ENCODE assay signal across 8 cellular contexts in the genomic region with DNA sequence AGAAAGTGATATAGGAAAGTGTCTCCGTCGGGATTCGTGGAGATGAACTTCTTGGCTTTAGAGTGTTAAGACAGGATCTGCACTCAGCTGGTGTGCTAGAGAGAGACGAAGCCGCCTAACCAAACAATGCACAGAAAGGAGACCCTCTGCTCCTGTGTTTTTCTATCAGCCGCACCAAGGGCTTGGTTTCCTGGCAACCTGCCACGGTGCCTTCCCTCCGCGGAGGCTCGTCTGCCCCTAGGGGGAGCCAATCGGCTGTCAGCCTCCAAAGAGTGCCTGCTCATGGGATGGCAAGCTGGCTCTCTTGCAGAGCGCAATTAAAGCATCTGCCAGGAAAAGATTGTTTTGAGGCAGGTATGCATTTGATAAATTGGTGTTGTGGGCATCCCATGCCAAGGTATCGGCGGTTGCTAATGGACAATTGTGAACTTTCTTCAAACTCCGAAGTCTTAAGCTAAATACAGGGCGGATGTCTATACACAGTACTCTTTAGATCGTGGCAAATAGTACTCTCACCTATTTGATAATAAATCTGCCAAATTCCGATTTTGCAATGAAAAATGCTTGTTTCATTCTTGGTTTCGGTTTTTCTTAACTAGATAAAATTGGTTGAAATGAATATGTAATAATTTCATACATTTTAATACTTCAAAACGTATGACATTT.
A peak's percentile ranks its signal among the peaks of the same experiment; 100 is the strongest.
DNase-seq lines count a peak whose midpoint lies in the region; ATAC-seq and TF ChIP-seq lines count a peak whose summit lies in the region.

No MANE protein-coding gene starts in this region.

- H3F3A ChIP-seq in SU-DHL-6 (ENCODE audit: insufficient read depth), result no peaks in the 10 kb centered on the region

- peaks cover 25% of the 10 kb centered on the region for H3K4me1 Mint-ChIP-seq in nephron
- H3K4me1 Mint-ChIP-seq in activated T-helper 1 cell treated with anti-CD3 and anti-CD28 coated beads, Interleukin-12 subunit alpha, Interleukin-12 subunit beta, Interleukin-2, Interleukin-4 antibody, amounts not matched to agents 30 ng/mL and 10 ng/mL and 1 ng/mL, durations not matched to agents 14 hours and 24 hours and 36 hours (ENCODE audit: low read depth), result no peaks in the 10 kb centered on the region

- H3K4me1 ChIP-seq in fibroblast of lung (ENCODE audit: control insufficient read depth, extremely low read depth, insufficient read depth, low read length) (no peaks in the 10 kb centered on the region), vagina (peaks cover 5% of the 10 kb centered on the region)

- no peaks in the 10 kb centered on the region for H3K9me2 ChIP-seq in SU-DHL-6 (replicated peaks; ENCODE audit: insufficient read depth, low read length)

- no peaks in the 10 kb centered on the region for H3K27me3 Mint-ChIP-seq in nephron (ENCODE audit: low read depth)
- no peaks in the 10 kb centered on the region for H3K27me3 Mint-ChIP-seq in activated T-helper 1 cell treated with anti-CD3 and anti-CD28 coated beads, Interleukin-12 subunit alpha, Interleukin-12 subunit beta, Interleukin-2, Interleukin-4 antibody, amounts not matched to agents 30 ng/mL and 10 ng/mL and 1 ng/mL, durations not matched to agents 14 hours and 24 hours and 36 hours (ENCODE audit: insufficient read depth)

- TF ChIP-seq POLR2A in vagina (IDR thresholded peaks at IDR 0.05), result no peak

- TF ChIP-seq CTCF in SU-DHL-6 (IDR thresholded peaks at IDR 0.05; ENCODE audit: insufficient read depth, low read length, poor library complexity, severe bottlenecking) (peak; percentile 96), fibroblast of lung (conservative IDR thresholded peaks at IDR 0.05 in 1 of 2, IDR thresholded peaks at IDR 0.05 in 1 of 2; ENCODE audit: low read depth in 1 of 2, low read length in 2 of 2) (peak; percentile 39 to 79), nephron (IDR thresholded peaks at IDR 0.05; ENCODE audit: unreplicated experiment in 3 of 3) (peak; percentile 52 to 86 (median 68)), vagina (IDR thresholded peaks at IDR 0.05) (peak in 2 of 3 experiments; percentile 23)

- peak overlapping the region; percentile 70 to 84 (median 71) for H3K27ac Mint-ChIP-seq in nephron
- H3K27ac Mint-ChIP-seq in activated T-helper 1 cell treated with anti-CD3 and anti-CD28 coated beads, Interleukin-12 subunit alpha, Interleukin-12 subunit beta, Interleukin-2, Interleukin-4 antibody, amounts not matched to agents 30 ng/mL and 10 ng/mL and 1 ng/mL, durations not matched to agents 14 hours and 24 hours and 36 hours, result no peak overlapping the region

- peak; percentile 79 for ATAC-seq in GM21423 (IDR thresholded peaks at IDR 0.05; ENCODE audit: unreplicated experiment)

- H3K36me3 ChIP-seq in SU-DHL-6 (ENCODE audit: low read length) (no peaks in the 10 kb centered on the region), fibroblast of lung (ENCODE audit: control insufficient read depth, insufficient read depth, low read length) (no peaks in the 10 kb centered on the region), vagina (no peaks in the 10 kb centered on the region)

- DNase-seq in GM04504 (ENCODE audit: low read depth) (peak; percentile 10), fibroblast of lung (ENCODE audit: low read depth in 2 of 2) (peak; percentile 50 to 55), vagina (ENCODE audit: extremely low spot score in 2 of 2) (no peak)
- peak; percentile 56 for DNase-seq in Jurkat, Clone E6-1 (ENCODE audit: low read depth, low spot score)
- DNase-seq in activated T-helper 1 cell treated with anti-CD3 and anti-CD28 coated beads, Interleukin-12 subunit alpha, Interleukin-12 subunit beta, Interleukin-2, Interleukin-4 antibody, amounts not matched to agents 30 ng/mL and 10 ng/mL and 1 ng/mL, durations not matched to agents 14 hours and 24 hours and 36 hours (ENCODE audit: low spot score), result no peak

- intact Hi-C loops in vagina (cut with DNase I), result no loop called here
- intact Hi-C loops in activated T-helper 1 cell treated with anti-CD3 and anti-CD28 coated beads, Interleukin-12 subunit alpha, Interleukin-12 subunit beta, Interleukin-2, Interleukin-4 antibody, amounts not matched to agents 30 ng/mL and 10 ng/mL and 1 ng/mL, durations not matched to agents 14 hours and 24 hours and 36 hours (cut with micrococcal nuclease), result no loop called here

- peak overlapping the region; percentile 55 to 82 (median 56) for H3K4me3 Mint-ChIP-seq in nephron
- H3K4me3 Mint-ChIP-seq in activated T-helper 1 cell treated with anti-CD3 and anti-CD28 coated beads, Interleukin-12 subunit alpha, Interleukin-12 subunit beta, Interleukin-2, Interleukin-4 antibody, amounts not matched to agents 30 ng/mL and 10 ng/mL and 1 ng/mL, durations not matched to agents 14 hours and 24 hours and 36 hours, result no peak overlapping the region

- H3K9ac ChIP-seq in SU-DHL-6 (ENCODE audit: low read length) (no peak overlapping the region), fibroblast of lung (ENCODE audit: insufficient read depth, low read length) (no peak overlapping the region)

- no peak overlapping the region for H3K4me3 ChIP-seq in Jurkat, Clone E6-1 (ENCODE audit: low read length)
- H3K4me3 ChIP-seq in SU-DHL-6 (ENCODE audit: insufficient read depth, low read length, poor library complexity, severe bottlenecking) (no peak overlapping the region), fibroblast of lung (replicated peaks in 1 of 4; ENCODE audit: control extremely low read depth in 1 of 4, insufficient read depth in 1 of 4, low read depth in 3 of 4, low read length in 4 of 4) (no peak overlapping the region), vagina (no peak overlapping the region)

- no peaks in the 10 kb centered on the region for H4K20me1 ChIP-seq in SU-DHL-6 (ENCODE audit: low read depth, low read length)
- no peaks in the 10 kb centered on the region for H4K20me1 ChIP-seq in fibroblast of lung (ENCODE audit: control insufficient read depth, extremely low read depth, insufficient read depth, low read length)

- H3K79me2 ChIP-seq in SU-DHL-6 (ENCODE audit: insufficient read depth, low read length) (no peaks in the 10 kb centered on the region), fibroblast of lung (ENCODE audit: control insufficient read depth, insufficient read depth, low read length) (no peaks in the 10 kb centered on the region)

- no peaks in the 10 kb centered on the region for H3K36me3 Mint-ChIP-seq in nephron (ENCODE audit: low read depth)
- no peaks in the 10 kb centered on the region for H3K36me3 Mint-ChIP-seq in activated T-helper 1 cell treated with anti-CD3 and anti-CD28 coated beads, Interleukin-12 subunit alpha, Interleukin-12 subunit beta, Interleukin-2, Interleukin-4 antibody, amounts not matched to agents 30 ng/mL and 10 ng/mL and 1 ng/mL, durations not matched to agents 14 hours and 24 hours and 36 hours (ENCODE audit: low read depth)

- no peaks in the 10 kb centered on the region for H3K27me3 ChIP-seq in SU-DHL-6 (ENCODE audit: low read length)
- H3K27me3 ChIP-seq in fibroblast of lung (ENCODE audit: control insufficient read depth, insufficient read depth, low read length), result no peaks in the 10 kb centered on the region
- no peaks in the 10 kb centered on the region for H3K27me3 ChIP-seq in vagina

- H2AFZ ChIP-seq in SU-DHL-6 (ENCODE audit: low read depth, low read length, severe bottlenecking) (no peak overlapping the region), fibroblast of lung (ENCODE audit: low read length) (no peak overlapping the region)

- no peak overlapping the region for H3K27ac ChIP-seq in SU-DHL-6 (ENCODE audit: low read depth, low read length)
- no peak overlapping the region for H3K27ac ChIP-seq in fibroblast of lung (ENCODE audit: insufficient read depth, low read length)
- H3K27ac ChIP-seq in vagina, result no peak overlapping the region

- no peak overlapping the region for H3K4me2 ChIP-seq in SU-DHL-6 (ENCODE audit: low read depth, low read length, poor library complexity, severe bottlenecking)
- no peak overlapping the region for H3K4me2 ChIP-seq in fibroblast of lung (ENCODE audit: extremely low read depth, insufficient read depth, low read length)

- H3K9me3 Mint-ChIP-seq in nephron, result peaks cover 8% of the 10 kb centered on the region
- H3K9me3 Mint-ChIP-seq in activated T-helper 1 cell treated with anti-CD3 and anti-CD28 coated beads, Interleukin-12 subunit alpha, Interleukin-12 subunit beta, Interleukin-2, Interleukin-4 antibody, amounts not matched to agents 30 ng/mL and 10 ng/mL and 1 ng/mL, durations not matched to agents 14 hours and 24 hours and 36 hours, result no peaks in the 10 kb centered on the region

- no peaks in the 10 kb centered on the region for H3K9me3 ChIP-seq in SU-DHL-6 (ENCODE audit: insufficient read depth, low read length)
- no peaks in the 10 kb centered on the region for H3K9me3 ChIP-seq in fibroblast of lung (ENCODE audit: control insufficient read depth, insufficient read depth, low read depth, low read length)
- H3K9me3 ChIP-seq in vagina, result no peaks in the 10 kb centered on the region

Comparison
In these comparisons a context has a peak if more than half of its experiments do, and no peak if none do; other contexts are left out.
1. DNase-seq: peak in GM04504 (single experiment), Jurkat, Clone E6-1 (single experiment) and fibroblast of lung (2 of 2); none in vagina (0 of 2) and activated T-helper 1 cell treated with anti-CD3 and anti-CD28 coated beads, Interleukin-12 subunit alpha, Interleukin-12 subunit beta, Interleukin-2, Interleukin-4 antibody, amounts not matched to agents 30 ng/mL and 10 ng/mL and 1 ng/mL, durations not matched to agents 14 hours and 24 hours and 36 hours (single experiment).
2. CTCF ChIP-seq: peak in every context shown above with its lines; median percentile 96 in SU-DHL-6; 68 in nephron; 59 in fibroblast of lung; 23 in vagina.